ENCODE assay signal across 21 cellular contexts in the genomic region with DNA sequence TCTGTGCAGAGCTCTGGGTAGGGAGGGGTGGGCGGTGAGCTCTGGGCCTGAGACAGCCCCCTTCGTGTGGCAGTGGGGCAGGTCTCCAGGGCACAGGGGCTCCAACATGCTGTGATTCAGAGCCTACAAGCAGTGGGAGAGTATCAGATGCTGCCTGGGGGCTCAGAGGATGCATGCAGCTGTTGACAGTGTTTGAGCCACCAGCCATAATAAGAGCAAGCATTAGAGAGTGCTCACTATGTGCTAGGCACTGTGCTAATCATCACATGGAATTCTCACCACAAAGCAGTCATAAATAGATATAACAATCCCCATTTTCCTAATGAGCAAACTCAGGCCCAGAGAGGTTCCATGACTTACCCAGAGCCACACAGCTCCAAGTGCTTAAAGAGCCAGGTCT. TPM values are rescaled to one million over a fixed set of nuclear protein-coding genes. Genes with fewer than 3 reads are reported as not detected.
DNase-seq lines count a peak whose midpoint lies in the region; ATAC-seq, FAIRE-seq and TF ChIP-seq lines count a peak whose summit lies in the region.
"Had no signal": no experiment of that assay in that cellular context is flagged by ENCODE, and none has a peak within 500 bp of the region (broad histone marks: within the 10 kb centered on the region; RNA-seq: fewer than 3 reads in every experiment).

No MANE protein-coding gene starts in this region.

- no peak for FAIRE-seq in HepG2 (lab: Jason Lieb, UNC)

- BruUV-seq in HepG2 (replicated peaks; lab: Mats Ljungman, UMichigan), result no TSS peak

- H3K4me1 ChIP-seq in HepG2 (ENCODE audit: insufficient read depth, low read length), result peaks cover 47% of the 10 kb centered on the region
- peaks cover 0 to 36% (median 13%) of the 10 kb centered on the region in 4 donors for H3K4me1 ChIP-seq in right lobe of liver
- peaks cover 47 to 61% (median 56%) of the 10 kb centered on the region in 3 donors for H3K4me1 ChIP-seq in skeletal muscle tissue (ENCODE audit: control insufficient read depth in 3 of 3, insufficient read depth in 3 of 3, low read length in 3 of 3)

- H3K27me3 ChIP-seq in HepG2 (ENCODE audit: control insufficient read depth in 1 of 2, insufficient read depth in 2 of 2, low read length in 2 of 2) (no peaks in the 10 kb centered on the region), right lobe of liver (no peaks in the 10 kb centered on the region), layer of hippocampus (ENCODE audit: control insufficient read depth, insufficient read depth, low read length) (no peaks in the 10 kb centered on the region), skeletal muscle tissue (ENCODE audit: control insufficient read depth in 3 of 3, insufficient read depth in 3 of 3, low read length in 3 of 3) (no peaks in the 10 kb centered on the region)
- H3K27me3 ChIP-seq: spleen had no signal

- 100% methylated on average over 1 of the region's 2 CpGs for WGBS in HepG2 (ENCODE audit: low lambda C conversion rate)
- no CpG with 5 or more reads among the region's 2 CpGs for WGBS in right lobe of liver (ENCODE audit: insufficient coverage, low coverage, low lambda C conversion rate, missing lambda C conversion rate)

- TF ChIP-seq CTCF in HepG2 (CRISPR knock-in tag; IDR thresholded peaks at IDR 0.05) (no peak), right lobe of liver (IDR thresholded peaks at IDR 0.05) (no peak)

- DNase-seq in HepG2 (ENCODE audit: low spot score) (no peak), right lobe of liver (no peak), hepatic stellate cell (ENCODE audit: low spot score) (no peak), NCI-H146 (lab: John Stamatoyannopoulos, UW) (no peak), NCI-H226 (no peak)
- DNase-seq: ACHN; activated gamma-delta T cell; activated naive CD8-positive, alpha-beta T cell treated with anti-CD3 and anti-CD28 coated beads, Interleukin-2, amount 10 ng/mL, durations not matched to agents 7 days and 5 days; GM23248; HFFc6; left colon; mesendoderm; NCI-H1436; NCI-H446 treated with DMSO at 0.1 percent for 48 hours; spleen; stimulated activated CD4-positive, alpha-beta T cell treated with anti-CD3 and anti-CD28 coated beads, Interleukin-2, amount 100 ng/mL, for 48 hours had no signal

- H3K27ac ChIP-seq in HepG2 (ENCODE audit: extremely low read length, insufficient read depth, low read length) (no peak overlapping the region), right lobe of liver (peak overlapping the region in 1 of 3 donors; percentile 75), layer of hippocampus (ENCODE audit: low read depth, low read length) (peak overlapping the region; percentile 86), skeletal muscle tissue (ENCODE audit: low read depth, low read length) (peak overlapping the region; percentile 94)
- H3K27ac ChIP-seq: GM23248 had no signal

- H3K9me3 ChIP-seq in HepG2 (ENCODE audit: low read length) (no peaks in the 10 kb centered on the region), right lobe of liver (no peaks in the 10 kb centered on the region), skeletal muscle tissue (ENCODE audit: control insufficient read depth in 3 of 3, low read length in 3 of 3) (no peaks in the 10 kb centered on the region)
- H3K9me3 ChIP-seq: spleen, thoracic aorta had no signal

- TF ChIP-seq POLR2A in HepG2 (IDR thresholded peaks at IDR 0.05; ENCODE audit: insufficient read depth in 1 of 2, low read depth in 2 of 2, low read length in 2 of 2) (no peak), right lobe of liver (IDR thresholded peaks at IDR 0.05) (no peak)

- ATAC-seq in HepG2 (no peak), right lobe of liver (no peak), GM21526 (IDR thresholded peaks at IDR 0.05; ENCODE audit: low FRiP score, unreplicated experiment) (no peak)
- ATAC-seq: left colon, SK-N-SH treated with all-trans-retinoic acid at 6 μM for 48 hours had no signal

- no peaks in the 10 kb centered on the region; a peak in 1 of 5 replicates for H3K36me3 ChIP-seq in HepG2 (replicated peaks in 1 of 2; ENCODE audit: control insufficient read depth in 1 of 2, insufficient read depth in 2 of 2, low read length in 2 of 2)
- peaks cover 0 to 33% (median 5%) of the 10 kb centered on the region in 4 donors for H3K36me3 ChIP-seq in right lobe of liver
- peaks cover 38 to 56% (median 45%) of the 10 kb centered on the region in 3 donors for H3K36me3 ChIP-seq in skeletal muscle tissue (ENCODE audit: control insufficient read depth in 3 of 3, insufficient read depth in 3 of 3, low read length in 3 of 3)

- H3K9ac ChIP-seq in HepG2 (ENCODE audit: insufficient read depth, low read depth, low read length), result no peak overlapping the region
- H3K9ac ChIP-seq in skeletal muscle tissue (ENCODE audit: low read depth in 1 of 3, low read length in 3 of 3), result peak overlapping the region in 1 of 3 donors; percentile 89
- H3K9ac ChIP-seq: GM23248 had no signal

- POLR2A ChIA-PET in HepG2 (lab: Yijun Ruan, JAX), result interaction anchor here (2.9 kb wide), 1 partner anchor 9 kb away, joined by 32 read pairs; no protein-coding TSS in a partner anchor

- H3K4me3 ChIP-seq in HepG2 (replicated peaks in 1 of 3; ENCODE audit: insufficient read depth in 1 of 3, low read depth in 2 of 3, low read length in 3 of 3) (no peak overlapping the region), right lobe of liver (no peak overlapping the region), skeletal muscle tissue (ENCODE audit: low read length in 3 of 3) (peak overlapping the region in 1 of 3 donors; percentile 22)
- H3K4me3 ChIP-seq: GM23248, spleen, thoracic aorta had no signal

- TF ChIP-seq EP300 in HepG2 (IDR thresholded peaks at IDR 0.05; ENCODE audit: low read depth in 2 of 2, low read length in 2 of 2) (no peak), HepG2 (CRISPR knock-in tag; IDR thresholded peaks at IDR 0.05; ENCODE audit: borderline replicate concordance) (no peak)

- in situ Hi-C loops in HepG2 (cut with HindIII; ENCODE audit: extremely low pct_ligation_motif_present, low pct_unique_long_range_greater_than_20kb), result no loop called here

- no peak overlapping the region for H2AFZ ChIP-seq in HepG2 (ENCODE audit: low read length)
- H2AFZ ChIP-seq: GM23248 had no signal

- H3K4me2 ChIP-seq in HepG2 (ENCODE audit: low read depth, low read length), result no peak overlapping the region

- CTCF ChIA-PET in HepG2 (lab: Yijun Ruan, JAX; ENCODE audit: low intra/inter-chr PET ratio, low total read pairs), result no interaction called here

- intact Hi-C loops in HepG2 (cut with micrococcal nuclease; ENCODE audit: unreplicated experiment) (no loop called here), right lobe of liver (cut with DNase I) (no loop called here)

- no peaks in the 10 kb centered on the region for H3K79me2 ChIP-seq in HepG2 (ENCODE audit: insufficient read depth, low read length)

- TF ChIP-seq RAD21 in HepG2 (CRISPR knock-in tag; IDR thresholded peaks at IDR 0.05), result no peak

- H4K20me1 ChIP-seq in HepG2 (ENCODE audit: insufficient read depth, low read length), result no peaks in the 10 kb centered on the region

RNA-seq across cellular contexts. Expression of a gene that starts 8.1 kb away (rescaled TPM):
- total RNA-seq in HepG2 (2016; rRNA removed; fragmentation: Illumina TruSeq; extraction: Trizol), result 18.5 and 19.2 TPM in 2 replicates
- total RNA-seq in HepG2 (2016; cell fraction: cytosol; rRNA removed; fragmentation: Illumina TruSeq; extraction: Trizol; ENCODE audit: low read depth), result 6.4 and 13.9 TPM in 2 replicates
- 16.2 and 19.8 TPM in 2 replicates for total RNA-seq in HepG2 (2016; cell fraction: insoluble cytoplasmic fraction; rRNA removed; fragmentation: Illumina TruSeq; extraction: Trizol)
- total RNA-seq in HepG2 (2016; cell fraction: membrane; rRNA removed; fragmentation: Illumina TruSeq; extraction: Trizol), result 10.9 and 11.9 TPM in 2 replicates
- 10.9 and 12.5 TPM in 2 replicates for total RNA-seq in HepG2 (2016; cell fraction: nucleus; rRNA removed; fragmentation: Illumina TruSeq; extraction: Trizol)
- 59.7 and 66.6 TPM in 2 replicates for polyA plus RNA-seq in HepG2 (2011; rRNA removed)
- 33.2 and 46.3 TPM in 2 replicates for polyA plus RNA-seq in HepG2 (2011; cell fraction: cytosol; rRNA removed)
- 86.5 and 102 TPM in 2 replicates for polyA plus RNA-seq in HepG2 (2011; cell fraction: nucleus; rRNA removed)
- 17.2 and 27.4 TPM in 2 replicates for polyA plus RNA-seq in HepG2 (2012)
- 9.3 and 10.8 TPM in 2 replicates for polyA plus RNA-seq in HepG2 (2016; cell fraction: cytosol; fragmentation: Illumina TruSeq; extraction: Trizol; ENCODE audit: low read depth)
- 22.3 and 32.8 TPM in 2 replicates for polyA plus RNA-seq in HepG2 (2016; cell fraction: insoluble cytoplasmic fraction; fragmentation: Illumina TruSeq; extraction: Trizol; ENCODE audit: low read depth)
- polyA plus RNA-seq in HepG2 (2016; cell fraction: membrane; fragmentation: Illumina TruSeq; extraction: Trizol; ENCODE audit: low read depth), result 12.0 and 14.3 TPM in 2 replicates
- polyA plus RNA-seq in HepG2 (2016; cell fraction: nucleus; fragmentation: Illumina TruSeq; extraction: Trizol; ENCODE audit: insufficient read depth, low read depth), result 21.9 and 24.6 TPM in 2 replicates
- 111 and 113 TPM in 2 replicates for polyA minus RNA-seq in HepG2 (2011; rRNA and poly(A)+ RNA removed; ENCODE audit: low replicate concordance)
- 22.7 and 28.5 TPM in 2 replicates for polyA minus RNA-seq in HepG2 (2011; cell fraction: cytosol; rRNA and poly(A)+ RNA removed)
- polyA minus RNA-seq in HepG2 (2011; cell fraction: nucleus; rRNA and poly(A)+ RNA removed), result 44.5 and 48.7 TPM in 2 replicates
- 10 to 100 TPM; 25.0 to 58.0 (median 44.8) TPM for total RNA-seq in right lobe of liver
- total RNA-seq in skeletal muscle tissue, result 18.8 TPM

RNA-seq across cellular contexts. Expression of a gene that starts 26.7 kb away (rescaled TPM):
- total RNA-seq in HepG2 (2016; rRNA removed; fragmentation: Illumina TruSeq; extraction: Trizol) (0.07 TPM in 1 of 2 replicates, not detected in the other), right lobe of liver (1 to 10 TPM in 2 of 6 experiments, under 1 TPM in 3, not detected in 1; 0.50 to 3.8 (median 0.77) TPM), skeletal muscle tissue (1.0 TPM)
- total RNA-seq in HepG2 (2016; cell fraction: cytosol; rRNA removed; fragmentation: Illumina TruSeq; extraction: Trizol; ENCODE audit: low read depth), result 0.18 and 0.20 TPM in 2 replicates
- total RNA-seq in HepG2 (2016; cell fraction: insoluble cytoplasmic fraction; rRNA removed; fragmentation: Illumina TruSeq; extraction: Trizol), result 0.04 TPM in 1 of 2 replicates, not detected in the other
- 0.09 and 0.14 TPM in 2 replicates for total RNA-seq in HepG2 (2016; cell fraction: membrane; rRNA removed; fragmentation: Illumina TruSeq; extraction: Trizol)
- 0.09 TPM in 2 replicates for total RNA-seq in HepG2 (2016; cell fraction: nucleus; rRNA removed; fragmentation: Illumina TruSeq; extraction: Trizol)
- 0.22 TPM in 1 of 2 replicates, not detected in the other for polyA plus RNA-seq in HepG2 (2011; rRNA removed)
- polyA plus RNA-seq in HepG2 (2011; cell fraction: cytosol; rRNA removed), result 0.01 and 0.04 TPM in 2 replicates
- polyA plus RNA-seq in HepG2 (2011; cell fraction: nucleus; rRNA removed), result 0.24 and 0.29 TPM in 2 replicates
- polyA plus RNA-seq in HepG2 (2012), result 0.08 and 0.11 TPM in 2 replicates
- polyA plus RNA-seq in HepG2 (2016; cell fraction: cytosol; fragmentation: Illumina TruSeq; extraction: Trizol; ENCODE audit: low read depth), result not detected in 2 replicates
- 0.16 TPM in 1 of 2 replicates, not detected in the other for polyA plus RNA-seq in HepG2 (2016; cell fraction: insoluble cytoplasmic fraction; fragmentation: Illumina TruSeq; extraction: Trizol; ENCODE audit: low read depth)
- polyA plus RNA-seq in HepG2 (2016; cell fraction: membrane; fragmentation: Illumina TruSeq; extraction: Trizol; ENCODE audit: low read depth), result 0.19 TPM in 2 replicates
- 0.53 TPM in 1 of 2 replicates, not detected in the other for polyA plus RNA-seq in HepG2 (2016; cell fraction: nucleus; fragmentation: Illumina TruSeq; extraction: Trizol; ENCODE audit: insufficient read depth, low read depth)
- 0.28 and 0.30 TPM in 2 replicates for polyA minus RNA-seq in HepG2 (2011; rRNA and poly(A)+ RNA removed; ENCODE audit: low replicate concordance)
- 0.09 and 0.20 TPM in 2 replicates for polyA minus RNA-seq in HepG2 (2011; cell fraction: cytosol; rRNA and poly(A)+ RNA removed)
- polyA minus RNA-seq in HepG2 (2011; cell fraction: nucleus; rRNA and poly(A)+ RNA removed), result 0.39 and 0.99 TPM in 2 replicates

RNA-seq across cellular contexts. Expression of a gene that starts 47.2 kb away (rescaled TPM):
- total RNA-seq in HepG2 (2016; rRNA removed; fragmentation: Illumina TruSeq; extraction: Trizol) (11.0 and 15.8 TPM in 2 replicates), right lobe of liver (10 to 100 TPM in 5 of 6 experiments, 1 to 10 TPM in 1; 9.9 to 18.1 (median 12.0) TPM), skeletal muscle tissue (19.3 TPM)
- 1.3 and 1.6 TPM in 2 replicates for total RNA-seq in HepG2 (2016; cell fraction: cytosol; rRNA removed; fragmentation: Illumina TruSeq; extraction: Trizol; ENCODE audit: low read depth)
- total RNA-seq in HepG2 (2016; cell fraction: insoluble cytoplasmic fraction; rRNA removed; fragmentation: Illumina TruSeq; extraction: Trizol), result 8.3 and 16.2 TPM in 2 replicates
- 7.0 and 7.3 TPM in 2 replicates for total RNA-seq in HepG2 (2016; cell fraction: membrane; rRNA removed; fragmentation: Illumina TruSeq; extraction: Trizol)
- 10.9 and 13.5 TPM in 2 replicates for total RNA-seq in HepG2 (2016; cell fraction: nucleus; rRNA removed; fragmentation: Illumina TruSeq; extraction: Trizol)
- polyA plus RNA-seq in HepG2 (2011; rRNA removed), result 8.7 and 9.4 TPM in 2 replicates
- 7.4 and 9.0 TPM in 2 replicates for polyA plus RNA-seq in HepG2 (2011; cell fraction: cytosol; rRNA removed)
- polyA plus RNA-seq in HepG2 (2011; cell fraction: nucleus; rRNA removed), result 13.1 and 16.4 TPM in 2 replicates
- polyA plus RNA-seq in HepG2 (2012), result 9.8 and 11.6 TPM in 2 replicates
- polyA plus RNA-seq in HepG2 (2016; cell fraction: cytosol; fragmentation: Illumina TruSeq; extraction: Trizol; ENCODE audit: low read depth), result 1.2 and 1.4 TPM in 2 replicates
- polyA plus RNA-seq in HepG2 (2016; cell fraction: insoluble cytoplasmic fraction; fragmentation: Illumina TruSeq; extraction: Trizol; ENCODE audit: low read depth), result 14.2 and 17.2 TPM in 2 replicates
- 7.2 TPM in 2 replicates for polyA plus RNA-seq in HepG2 (2016; cell fraction: membrane; fragmentation: Illumina TruSeq; extraction: Trizol; ENCODE audit: low read depth)
- 35.0 and 35.2 TPM in 2 replicates for polyA plus RNA-seq in HepG2 (2016; cell fraction: nucleus; fragmentation: Illumina TruSeq; extraction: Trizol; ENCODE audit: insufficient read depth, low read depth)
- polyA minus RNA-seq in HepG2 (2011; rRNA and poly(A)+ RNA removed; ENCODE audit: low replicate concordance), result 15.4 and 32.3 TPM in 2 replicates
- polyA minus RNA-seq in HepG2 (2011; cell fraction: cytosol; rRNA and poly(A)+ RNA removed), result 7.3 and 11.8 TPM in 2 replicates
- polyA minus RNA-seq in HepG2 (2011; cell fraction: nucleus; rRNA and poly(A)+ RNA removed), result 7.8 and 9.3 TPM in 2 replicates

RNA-seq across cellular contexts. Expression of a gene that starts 47.3 kb away (rescaled TPM):
- total RNA-seq in HepG2 (2016; rRNA removed; fragmentation: Illumina TruSeq; extraction: Trizol) (0.69 and 0.77 TPM in 2 replicates), right lobe of liver (1 to 10 TPM; 1.4 to 3.7 (median 2.4) TPM), skeletal muscle tissue (27.7 TPM)
- total RNA-seq in HepG2 (2016; cell fraction: cytosol; rRNA removed; fragmentation: Illumina TruSeq; extraction: Trizol; ENCODE audit: low read depth), result 1.5 and 1.9 TPM in 2 replicates
- 0.48 and 1.1 TPM in 2 replicates for total RNA-seq in HepG2 (2016; cell fraction: insoluble cytoplasmic fraction; rRNA removed; fragmentation: Illumina TruSeq; extraction: Trizol)
- total RNA-seq in HepG2 (2016; cell fraction: membrane; rRNA removed; fragmentation: Illumina TruSeq; extraction: Trizol), result 0.28 and 0.62 TPM in 2 replicates
- total RNA-seq in HepG2 (2016; cell fraction: nucleus; rRNA removed; fragmentation: Illumina TruSeq; extraction: Trizol), result 1.3 and 1.8 TPM in 2 replicates
- polyA plus RNA-seq in HepG2 (2011; rRNA removed), result 0.48 and 0.59 TPM in 2 replicates
- polyA plus RNA-seq in HepG2 (2011; cell fraction: cytosol; rRNA removed), result 0.33 and 0.78 TPM in 2 replicates
- 2.6 and 3.3 TPM in 2 replicates for polyA plus RNA-seq in HepG2 (2011; cell fraction: nucleus; rRNA removed)
- polyA plus RNA-seq in HepG2 (2012), result 0.27 and 0.32 TPM in 2 replicates
- polyA plus RNA-seq in HepG2 (2016; cell fraction: cytosol; fragmentation: Illumina TruSeq; extraction: Trizol; ENCODE audit: low read depth), result 0.51 and 0.57 TPM in 2 replicates
- 0.52 and 0.82 TPM in 2 replicates for polyA plus RNA-seq in HepG2 (2016; cell fraction: insoluble cytoplasmic fraction; fragmentation: Illumina TruSeq; extraction: Trizol; ENCODE audit: low read depth)
- 0.30 and 0.48 TPM in 2 replicates for polyA plus RNA-seq in HepG2 (2016; cell fraction: membrane; fragmentation: Illumina TruSeq; extraction: Trizol; ENCODE audit: low read depth)
- polyA plus RNA-seq in HepG2 (2016; cell fraction: nucleus; fragmentation: Illumina TruSeq; extraction: Trizol; ENCODE audit: insufficient read depth, low read depth), result 1.3 and 2.2 TPM in 2 replicates
- 1.4 and 198 TPM in 2 replicates for polyA minus RNA-seq in HepG2 (2011; rRNA and poly(A)+ RNA removed; ENCODE audit: low replicate concordance)
- polyA minus RNA-seq in HepG2 (2011; cell fraction: cytosol; rRNA and poly(A)+ RNA removed), result 2.9 and 6.2 TPM in 2 replicates
- 1.1 and 2.8 TPM in 2 replicates for polyA minus RNA-seq in HepG2 (2011; cell fraction: nucleus; rRNA and poly(A)+ RNA removed)
